In the genomic region with DNA sequence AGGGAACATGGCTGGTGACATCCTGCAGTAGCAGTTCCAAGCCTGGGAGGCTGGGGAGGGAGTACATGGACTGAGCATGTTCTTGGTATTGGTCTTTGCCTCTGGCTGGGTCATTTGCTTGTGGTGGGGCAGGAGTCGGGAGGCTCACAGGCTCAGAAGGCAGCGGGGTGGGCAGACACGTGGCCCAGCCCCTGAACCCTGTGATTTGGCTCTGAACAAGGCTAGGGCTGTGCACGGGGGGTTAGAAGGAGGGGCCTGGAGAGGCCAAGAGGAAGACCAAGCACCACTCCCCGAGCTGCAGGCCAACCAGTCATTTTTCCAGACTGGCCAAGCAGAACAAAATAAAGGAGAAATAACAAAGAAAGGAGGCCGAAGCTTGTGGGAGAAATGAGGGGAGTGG, we compare ENCODE assay signal across 12 cellular contexts. TPM values are rescaled to one million over a fixed set of nuclear protein-coding genes. Genes with fewer than 3 reads are reported as not detected.
A peak's percentile ranks its signal among the peaks of the same experiment; 100 is the strongest.
DNase-seq lines count a peak whose midpoint lies in the region; ATAC-seq and TF ChIP-seq lines count a peak whose summit lies in the region.
"Had no signal": no experiment of that assay in that cellular context is flagged by ENCODE, and none has a peak within 500 bp of the region (broad histone marks: within the 10 kb centered on the region; RNA-seq: fewer than 3 reads in every experiment).

No MANE protein-coding gene starts in this region.

- H3K9me3 Mint-ChIP-seq in GM23338 (no peaks in the 10 kb centered on the region), chondrocyte (ENCODE audit: low read depth) (no peaks in the 10 kb centered on the region)

- H3K27me3 Mint-ChIP-seq in GM23338 (ENCODE audit: insufficient read depth, low read depth, poor library complexity): peaks cover 7% of the 10 kb centered on the region
- no peaks in the 10 kb centered on the region for H3K27me3 Mint-ChIP-seq in chondrocyte (ENCODE audit: low read depth)

- no peaks in the 10 kb centered on the region for H3F3A ChIP-seq in GM23338 (replicated peaks; ENCODE audit: low read depth)

- ATAC-seq in GM23338 (peak; percentile 36), HG03439 (IDR thresholded peaks at IDR 0.05; ENCODE audit: unreplicated experiment) (no peak), GM19023 (IDR thresholded peaks at IDR 0.05; ENCODE audit: unreplicated experiment) (no peak), GM21576 (IDR thresholded peaks at IDR 0.05; ENCODE audit: unreplicated experiment) (no peak), GM21723 (IDR thresholded peaks at IDR 0.05; ENCODE audit: unreplicated experiment) (no peak)

- no peaks in the 10 kb centered on the region for H3K9me2 ChIP-seq in GM23338 (ENCODE audit: insufficient read depth)

- no peaks in the 10 kb centered on the region for H3K79me2 ChIP-seq in GM23338 (replicated peaks; ENCODE audit: insufficient read depth)

- no peaks in the 10 kb centered on the region for H3K4me1 ChIP-seq in GM23338 (ENCODE audit: insufficient read depth)

- TF ChIP-seq CTCF in GM23338 (conservative IDR thresholded peaks at IDR 0.05; ENCODE audit: low read depth in 2 of 2): no peak
- TF ChIP-seq CTCF in chondrocyte (IDR thresholded peaks at IDR 0.05): no peak
- no peak for TF ChIP-seq CTCF in retinal pigment epithelial cell (conservative IDR thresholded peaks at IDR 0.05; ENCODE audit: low read depth, low read length)

- DNase-seq in GM23338 (ENCODE audit: low spot score) (no peak), chondrocyte (ENCODE audit: low spot score) (no peak), retinal pigment epithelial cell (ENCODE audit: low read depth) (peak; percentile 23)
- DNase-seq: brain microvascular endothelial cell; mammary epithelial cell; stimulated activated CD4-positive, alpha-beta T cell treated with anti-CD3 and anti-CD28 coated beads, Interleukin-2, amount 100 ng/mL, for 48 hours; T-helper 9 cell had no signal

- no peak overlapping the region for H3K27ac ChIP-seq in GM23338 (ENCODE audit: low read depth)
- H3K27ac ChIP-seq in layer of hippocampus (ENCODE audit: low read depth, low read length): peak overlapping the region; percentile 21
- H3K27ac ChIP-seq: brain microvascular endothelial cell had no signal

- H3K36me3 Mint-ChIP-seq in GM23338 (ENCODE audit: low read depth): no peaks in the 10 kb centered on the region
- no peaks in the 10 kb centered on the region for H3K36me3 Mint-ChIP-seq in chondrocyte (ENCODE audit: low read depth)

- no peaks in the 10 kb centered on the region for H3K36me3 ChIP-seq in GM23338 (ENCODE audit: insufficient read depth)
- H3K36me3 ChIP-seq: brain microvascular endothelial cell had no signal

- H3K4me1 Mint-ChIP-seq in GM23338 (peaks cover 32% of the 10 kb centered on the region), chondrocyte (ENCODE audit: low read depth) (peaks cover 63% of the 10 kb centered on the region)

- no peaks in the 10 kb centered on the region for H4K20me1 ChIP-seq in GM23338 (replicated peaks; ENCODE audit: insufficient read depth)

- H3K4me3 Mint-ChIP-seq in GM23338 (no peak overlapping the region; the same call in 2 of the 3 replicates), chondrocyte (ENCODE audit: unreplicated experiment) (no peak overlapping the region)

- H3K27me3 ChIP-seq in GM23338 (ENCODE audit: insufficient read depth) (no peaks in the 10 kb centered on the region), layer of hippocampus (ENCODE audit: control insufficient read depth, insufficient read depth, low read length) (no peaks in the 10 kb centered on the region)

- no peak overlapping the region for H2AFZ ChIP-seq in GM23338

- H3K4me3 ChIP-seq in GM23338 (no peak overlapping the region), retinal pigment epithelial cell (ENCODE audit: low read length) (no peak overlapping the region)

- H3K4me2 ChIP-seq in GM23338: no peak overlapping the region

- no peak overlapping the region for H3K27ac Mint-ChIP-seq in GM23338
- peak overlapping the region; percentile 94 for H3K27ac Mint-ChIP-seq in chondrocyte (ENCODE audit: unreplicated experiment)

TF ChIP-seq in GM23338, 12 proteins besides CTCF, POLR2A, EP300 and RAD21:
- TF ChIP-seq ETS1 (IDR thresholded peaks at IDR 0.05): no peak
- no peak for TF ChIP-seq EZH2 (IDR thresholded peaks at IDR 0.05; ENCODE audit: low read depth, unreplicated experiment)
- no peak for TF ChIP-seq EZH2phosphoT487 (IDR thresholded peaks at IDR 0.05; ENCODE audit: unreplicated experiment)
- no peak for TF ChIP-seq CREB1 (CRISPR knock-in tag; IDR thresholded peaks at IDR 0.05; ENCODE audit: low read depth)
- TF ChIP-seq ZNF114 (CRISPR knock-in tag; IDR thresholded peaks at IDR 0.05): no peak
- TF ChIP-seq JUNB (IDR thresholded peaks at IDR 0.05; ENCODE audit: unreplicated experiment): no peak
- TF ChIP-seq NANOG (IDR thresholded peaks at IDR 0.05; ENCODE audit: borderline replicate concordance): no peak
- no peak for TF ChIP-seq ZNF462 (CRISPR knock-in tag; IDR thresholded peaks at IDR 0.05)
- TF ChIP-seq STAT1 (IDR thresholded peaks at IDR 0.05; ENCODE audit: unreplicated experiment): no peak
- TF ChIP-seq ZNF331 (CRISPR knock-in tag; IDR thresholded peaks at IDR 0.05; ENCODE audit: low read depth): no peak
- no peak for TF ChIP-seq POLR2AphosphoS5 (IDR thresholded peaks at IDR 0.05; ENCODE audit: low read depth)
TF ChIP-seq in GM23338: peak in this region for 0.

RNA-seq across cellular contexts. Expression of gene PRELP, which starts 9.7 kb away (rescaled TPM):
- total RNA-seq in GM23338 (2014; rRNA removed; shearing (Covaris generic)): 0.03 and 0.08 TPM in 2 replicates
- 0.03 and 0.12 TPM in 2 replicates for polyA plus RNA-seq in GM23338 (2016; fragmentation: Nextera tagmentation; extraction: Ambion mirVana)
- total RNA-seq in chondrocyte: 29.5 to 33.7 TPM (median 33.2 TPM) in 3 replicates

RNA-seq across cellular contexts. Expression of gene OPTC, which starts 28.0 kb away (rescaled TPM):
- total RNA-seq in GM23338 (2014; rRNA removed; shearing (Covaris generic)): 1.0 TPM in 1 of 2 replicates, not detected in the other
- 0.26 and 0.50 TPM in 2 replicates for polyA plus RNA-seq in GM23338 (2016; fragmentation: Nextera tagmentation; extraction: Ambion mirVana)
- total RNA-seq in chondrocyte: not detected in 3 replicates
- total RNA-seq: mammary epithelial cell had no signal
- polyA plus RNA-seq: mammary epithelial cell had no signal

Comparison
In these comparisons a context has a peak if more than half of its experiments do, and no peak if none do; other contexts are left out.
1. RNA of gene PRELP, which starts 9.7 kb away (total RNA-seq): 29.5 to 33.7 TPM in chondrocyte; 0.03 to 0.08 TPM in GM23338; every median in the first group is over 10 times any median in the second.